Comparison of ENCODE assay signal across 8 cellular contexts in the genomic region with DNA sequence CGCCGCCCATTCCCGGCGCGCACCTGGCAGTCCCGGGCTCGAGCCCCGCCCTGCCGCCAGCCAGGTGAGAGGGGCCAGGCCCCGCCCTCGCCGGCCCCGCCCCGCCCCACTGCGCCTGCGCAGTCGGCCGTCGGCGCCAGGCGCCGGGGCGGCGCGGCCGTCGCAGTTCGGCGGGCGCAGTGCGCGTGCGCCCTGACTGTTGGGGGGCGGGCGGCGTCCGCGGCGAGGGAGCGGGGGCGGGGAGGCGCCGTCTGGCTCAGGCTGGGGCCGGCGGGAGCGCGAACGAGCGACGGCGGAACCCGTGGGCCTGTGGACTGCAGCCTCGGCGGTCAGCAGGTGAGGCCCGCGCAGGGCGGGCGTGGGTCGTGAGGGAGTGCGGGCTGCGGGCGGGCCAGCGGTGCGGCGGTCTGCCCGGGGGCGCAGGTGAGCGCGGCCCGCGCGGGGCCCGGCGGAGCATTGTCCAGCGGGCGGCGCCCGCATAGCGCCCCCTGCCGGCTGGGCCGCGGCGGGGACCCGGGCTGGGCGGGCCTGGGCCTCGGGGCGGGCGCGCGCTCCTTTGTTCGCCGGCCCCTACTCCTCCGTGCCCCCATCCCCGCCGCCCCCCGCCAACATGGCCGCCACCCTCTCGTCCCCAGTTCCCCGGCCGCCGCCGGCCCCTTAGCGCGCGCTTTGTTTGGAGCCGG. TPM values are rescaled to one million over a fixed set of nuclear protein-coding genes. Genes with fewer than 3 reads are reported as not detected.
A peak's percentile ranks its signal among the peaks of the same experiment; 100 is the strongest.
DNase-seq lines count a peak whose midpoint lies in the region; ATAC-seq and TF ChIP-seq lines count a peak whose summit lies in the region.

A gene (plus strand): TSS at position 242 of the 683 bp plus-strand sequence. CDS start 38,096 bp downstream, outside the sequence.

- H3K4me1 Mint-ChIP-seq in CD4-positive, alpha-beta T cell (ENCODE audit: low read depth): peaks cover 47% of the 10 kb centered on the region
- peaks cover 35% of the 10 kb centered on the region for H3K4me1 Mint-ChIP-seq in activated CD8-positive, alpha-beta memory T cell treated with anti-CD3 and anti-CD28 coated beads, Interleukin-2, amount 10 ng/mL, durations not matched to agents 7 days and 5 days
- H3K4me1 Mint-ChIP-seq in endodermal cell: peaks cover 31% of the 10 kb centered on the region
- H3K4me1 Mint-ChIP-seq in mesothelial cell of epicardium: peaks cover 54% of the 10 kb centered on the region

- peaks cover 22% of the 10 kb centered on the region for H3K36me3 ChIP-seq in endodermal cell (ENCODE audit: control insufficient read depth, insufficient read depth, low read length)

- DNase-seq in CD4-positive, alpha-beta T cell: peak; percentile 69 to 89 (median 84)
- peak; percentile 32 for DNase-seq in NK-92 (lab: John Stamatoyannopoulos, UW; ENCODE audit: unreplicated experiment)
- DNase-seq in activated CD8-positive, alpha-beta memory T cell treated with anti-CD3 and anti-CD28 coated beads, Interleukin-2, amount 10 ng/mL, durations not matched to agents 7 days and 5 days: peak; percentile 87
- peak; percentile 93 for DNase-seq in endodermal cell
- DNase-seq in mesothelial cell of epicardium (ENCODE audit: low spot score in 2 of 2, unreplicated experiment in 2 of 2): peak; percentile 88 to 93
- DNase-seq in stimulated activated CD8-positive, alpha-beta memory T cell treated with anti-CD3 and anti-CD28 coated beads, Interleukin-15, amount 100 ng/mL, for 48 hours (ENCODE audit: low read depth in 2 of 2): peak; percentile 77 to 81

- no peaks in the 10 kb centered on the region for H3K27me3 Mint-ChIP-seq in CD4-positive, alpha-beta T cell
- no peaks in the 10 kb centered on the region for H3K27me3 Mint-ChIP-seq in activated CD8-positive, alpha-beta memory T cell treated with anti-CD3 and anti-CD28 coated beads, Interleukin-2, amount 10 ng/mL, durations not matched to agents 7 days and 5 days
- H3K27me3 Mint-ChIP-seq in endodermal cell (ENCODE audit: insufficient read depth): no peaks in the 10 kb centered on the region
- H3K27me3 Mint-ChIP-seq in mesothelial cell of epicardium (ENCODE audit: low read depth): no peaks in the 10 kb centered on the region

- POLR2A ChIA-PET in CD4-positive, alpha-beta T cell (lab: Charles Lee): interaction anchor here (1.1 kb wide), 1 partner anchor 65 kb away, joined by 12 read pairs; no protein-coding TSS in a partner anchor

- H3K9me3 Mint-ChIP-seq in CD4-positive, alpha-beta T cell: no peaks in the 10 kb centered on the region
- no peaks in the 10 kb centered on the region for H3K9me3 Mint-ChIP-seq in activated CD8-positive, alpha-beta memory T cell treated with anti-CD3 and anti-CD28 coated beads, Interleukin-2, amount 10 ng/mL, durations not matched to agents 7 days and 5 days (ENCODE audit: low read depth)
- no peaks in the 10 kb centered on the region for H3K9me3 Mint-ChIP-seq in endodermal cell
- no peaks in the 10 kb centered on the region for H3K9me3 Mint-ChIP-seq in mesothelial cell of epicardium

- ATAC-seq in CD4-positive, alpha-beta T cell (ENCODE audit: poor library complexity): peak; percentile 69
- ATAC-seq in GM19324 (IDR thresholded peaks at IDR 0.05; ENCODE audit: low FRiP score, unreplicated experiment): peak; percentile 93
- peak; percentile 79 for ATAC-seq in HG03457 (IDR thresholded peaks at IDR 0.05; ENCODE audit: unreplicated experiment)
- peak; percentile 89 for ATAC-seq in activated CD8-positive, alpha-beta memory T cell treated with anti-CD3 and anti-CD28 coated beads, Interleukin-2, amount 10 ng/mL, durations not matched to agents 7 days and 5 days

- peak within 1 kb of the TSS; percentile 94 for H3K9ac ChIP-seq in endodermal cell (ENCODE audit: extremely low read depth, low read length, poor library complexity, severe bottlenecking)

- CTCF ChIA-PET in CD4-positive, alpha-beta T cell (lab: Charles Lee): no interaction called here
- CTCF ChIA-PET in activated CD8-positive, alpha-beta memory T cell treated with anti-CD3 and anti-CD28 coated beads, Interleukin-2, amount 10 ng/mL, durations not matched to agents 7 days and 5 days (lab: Charles Lee): interaction anchor here (1.3 kb wide), 1 partner anchor 84 kb away, joined by 3 read pairs; no protein-coding TSS in a partner anchor

- no peaks in the 10 kb centered on the region for H3K4me1 ChIP-seq in endodermal cell (ENCODE audit: control insufficient read depth, insufficient read depth, low read length)

- H3K9me3 ChIP-seq in CD4-positive, alpha-beta T cell (ENCODE audit: control insufficient read depth, low read length): no peaks in the 10 kb centered on the region
- no peaks in the 10 kb centered on the region for H3K9me3 ChIP-seq in endodermal cell (ENCODE audit: control insufficient read depth, low read length)

- H3K4me3 Mint-ChIP-seq in CD4-positive, alpha-beta T cell: peak within 1 kb of the TSS; percentile 98
- H3K4me3 Mint-ChIP-seq in activated CD8-positive, alpha-beta memory T cell treated with anti-CD3 and anti-CD28 coated beads, Interleukin-2, amount 10 ng/mL, durations not matched to agents 7 days and 5 days: peak within 1 kb of the TSS; percentile 95
- H3K4me3 Mint-ChIP-seq in endodermal cell: peak within 1 kb of the TSS; percentile 92
- peak within 1 kb of the TSS; percentile 87 for H3K4me3 Mint-ChIP-seq in mesothelial cell of epicardium

- TF ChIP-seq CTCF in CD4-positive, alpha-beta T cell (IDR thresholded peaks at IDR 0.05): no peak
- peak; percentile 66 for TF ChIP-seq CTCF in endodermal cell (conservative IDR thresholded peaks at IDR 0.05)
- TF ChIP-seq CTCF in mesothelial cell of epicardium (IDR thresholded peaks at IDR 0.05; ENCODE audit: unreplicated experiment): peak; percentile 31

- H3K27ac ChIP-seq in CD4-positive, alpha-beta T cell (ENCODE audit: low read depth, low read length): peak within 1 kb of the TSS; percentile 45
- H3K27ac ChIP-seq in endodermal cell (ENCODE audit: low read depth, low read length): peak within 1 kb of the TSS; percentile 97

- peaks cover 24% of the 10 kb centered on the region for H3K36me3 Mint-ChIP-seq in CD4-positive, alpha-beta T cell (ENCODE audit: low read depth)
- H3K36me3 Mint-ChIP-seq in activated CD8-positive, alpha-beta memory T cell treated with anti-CD3 and anti-CD28 coated beads, Interleukin-2, amount 10 ng/mL, durations not matched to agents 7 days and 5 days: peaks cover 21% of the 10 kb centered on the region
- H3K36me3 Mint-ChIP-seq in endodermal cell (ENCODE audit: low read depth) (peaks cover 14% of the 10 kb centered on the region), mesothelial cell of epicardium (peaks cover 8% of the 10 kb centered on the region)

- H3K27ac Mint-ChIP-seq in CD4-positive, alpha-beta T cell: peak within 1 kb of the TSS; percentile 100
- peak within 1 kb of the TSS; percentile 89 for H3K27ac Mint-ChIP-seq in activated CD8-positive, alpha-beta memory T cell treated with anti-CD3 and anti-CD28 coated beads, Interleukin-2, amount 10 ng/mL, durations not matched to agents 7 days and 5 days
- H3K27ac Mint-ChIP-seq in endodermal cell (peak within 1 kb of the TSS; percentile 97), mesothelial cell of epicardium (peak within 1 kb of the TSS; percentile 99)

- H3K4me3 ChIP-seq in endodermal cell (ENCODE audit: low read length): peak within 1 kb of the TSS; percentile 96

- H3K27me3 ChIP-seq in CD4-positive, alpha-beta T cell (ENCODE audit: control insufficient read depth, insufficient read depth, low read length): no peaks in the 10 kb centered on the region
- no peaks in the 10 kb centered on the region for H3K27me3 ChIP-seq in endodermal cell (ENCODE audit: control insufficient read depth, insufficient read depth, low read length, poor library complexity, severe bottlenecking)

- 0% methylated on average over 103 of the region's 106 CpGs; no CpG with 5 or more reads in 1 of the 2 experiments for WGBS in endodermal cell (ENCODE audit: insufficient coverage in 1 of 2, insufficient read length in 1 of 2), 2 experiments

- intact Hi-C loops in CD4-positive, alpha-beta T cell (cut with DNase I, micrococcal nuclease): loop anchor here (1.0 to 10.0 kb wide), 4 partner anchors 66 to 929 kb away; a partner anchor contains a TSS

RNA-seq across cellular contexts. Expression of the gene that starts here (rescaled TPM):
- total RNA-seq in CD4-positive, alpha-beta T cell: 10 to 100 TPM; 27.7 to 30.3 TPM
- 10 to 100 TPM; 51.3 to 92.8 TPM for total RNA-seq in activated CD8-positive, alpha-beta memory T cell treated with anti-CD3 and anti-CD28 coated beads, Interleukin-2, amount 10 ng/mL, durations not matched to agents 7 days and 5 days
- 100 to 1,000 TPM; 117 to 129 TPM for total RNA-seq in endodermal cell
- polyA plus RNA-seq in endodermal cell (2013, experiment 1 of 2): 71.2 TPM
- 68.8 TPM for polyA plus RNA-seq in endodermal cell (2013, experiment 2 of 2)
- 181 to 194 TPM (median 187 TPM) in 3 replicates for total RNA-seq in mesothelial cell of epicardium

Comparison
In these comparisons a context has a peak if more than half of its experiments do, and no peak if none do; other contexts are left out.
1. Peak in every context shown above with its lines: DNase-seq, ATAC-seq, H3K4me3 ChIP-seq and H3K27ac ChIP-seq.
2. DNase-seq: peak in every context shown above with its lines; median percentile 93 in endodermal cell; 90 in mesothelial cell of epicardium; 87 in activated CD8-positive, alpha-beta memory T cell treated with anti-CD3 and anti-CD28 coated beads, Interleukin-2, amount 10 ng/mL, durations not matched to agents 7 days and 5 days; 84 in CD4-positive, alpha-beta T cell; 79 in stimulated activated CD8-positive, alpha-beta memory T cell treated with anti-CD3 and anti-CD28 coated beads, Interleukin-15, amount 100 ng/mL, for 48 hours; 32 in NK-92.